ENCODE assay signal across 8 cellular contexts in the genomic region with DNA sequence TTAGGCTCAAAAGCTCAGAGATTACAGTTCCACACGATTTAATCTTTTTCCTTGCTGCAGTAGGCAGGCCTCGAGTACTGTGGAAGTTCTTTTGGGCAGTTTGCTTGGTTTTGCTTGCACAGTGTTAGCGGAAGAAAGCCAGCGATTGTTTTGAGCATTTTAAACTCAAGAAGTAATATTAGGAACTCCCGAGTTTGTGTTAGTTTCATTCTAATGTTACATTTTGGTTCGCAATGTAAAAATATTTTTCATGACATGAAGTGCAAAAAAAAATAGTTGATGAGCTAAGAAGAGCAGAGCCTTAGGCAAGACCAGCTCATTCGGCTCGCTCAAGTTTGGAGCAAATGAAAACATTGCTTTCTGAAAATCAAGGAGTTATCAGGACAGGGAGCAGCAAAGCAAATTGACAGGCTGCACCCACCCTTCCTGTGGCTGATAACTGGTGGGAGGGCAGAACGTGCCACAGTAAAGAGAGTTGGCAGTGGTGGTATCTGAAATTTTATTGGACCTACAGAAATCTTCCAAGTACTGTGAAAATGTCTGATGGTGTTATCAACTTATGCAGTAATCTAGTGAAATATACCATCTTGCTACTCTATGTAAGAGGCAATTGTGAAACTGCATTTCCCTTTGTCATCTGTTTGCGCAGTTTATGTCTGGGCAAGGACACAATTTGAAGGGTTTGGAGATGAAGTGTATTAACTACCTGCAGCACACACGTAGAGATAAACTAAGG. TPM values are rescaled to one million over a fixed set of nuclear protein-coding genes. Genes with fewer than 3 reads are reported as not detected.
A peak's percentile ranks its signal among the peaks of the same experiment; 100 is the strongest.
DNase-seq lines count a peak whose midpoint lies in the region; ATAC-seq and TF ChIP-seq lines count a peak whose summit lies in the region.

No MANE protein-coding gene starts in this region.

- H3K36me3 ChIP-seq in BLaER1 (no peaks in the 10 kb centered on the region), KMS-11 (ENCODE audit: insufficient read depth) (no peaks in the 10 kb centered on the region), brain microvascular endothelial cell (replicated peaks) (no peaks in the 10 kb centered on the region)

- H3K4me2 ChIP-seq in BLaER1 (peak overlapping the region; percentile 92), KMS-11 (peak overlapping the region; percentile 63)

- peaks cover 45% of the 10 kb centered on the region for H3K4me1 ChIP-seq in BLaER1
- peaks cover 31% of the 10 kb centered on the region for H3K4me1 ChIP-seq in KMS-11 (ENCODE audit: low read depth, poor library complexity, severe bottlenecking)
- peaks cover 43% of the 10 kb centered on the region for H3K4me1 ChIP-seq in mononuclear cell (ENCODE audit: insufficient read depth, low read length)

- peaks cover 61% of the 10 kb centered on the region for H3K79me2 ChIP-seq in KMS-11 (ENCODE audit: insufficient read depth, low read depth)

- no peaks in the 10 kb centered on the region for H3K27me3 ChIP-seq in BLaER1
- H3K27me3 ChIP-seq in KMS-11 (ENCODE audit: insufficient read depth, low read depth) = no peaks in the 10 kb centered on the region
- no peaks in the 10 kb centered on the region for H3K27me3 ChIP-seq in brain microvascular endothelial cell (replicated peaks)
- no peaks in the 10 kb centered on the region for H3K27me3 ChIP-seq in mononuclear cell (ENCODE audit: insufficient read depth, low read length)

- H4K20me1 ChIP-seq in BLaER1 (peaks cover 44% of the 10 kb centered on the region), KMS-11 (ENCODE audit: insufficient read depth) (no peaks in the 10 kb centered on the region)

- H2AFZ ChIP-seq in KMS-11 (ENCODE audit: low read depth) = peak overlapping the region; percentile 17; the same call in 1 of the 2 replicates

- H3K27ac ChIP-seq in BLaER1 (peak overlapping the region; percentile 96), KMS-11 (peak overlapping the region; percentile 73), brain microvascular endothelial cell (no peak overlapping the region)

- DNase-seq in brain microvascular endothelial cell = no peak
- DNase-seq in NCI-H526 treated with DMSO at 0.1 percent for 48 hours (lab: John Stamatoyannopoulos, UW) = no peak
- DNase-seq in DMS53 treated with DMSO at 0.1 percent for 48 hours (lab: John Stamatoyannopoulos, UW; ENCODE audit: unreplicated experiment) = no peak

- H3K4me3 ChIP-seq in BLaER1 = peak overlapping the region; percentile 85
- peak overlapping the region; percentile 12 for H3K4me3 ChIP-seq in KMS-11 (IDR thresholded peaks at IDR 0.05; ENCODE audit: insufficient read depth, low read depth, low read length)
- H3K4me3 ChIP-seq in brain microvascular endothelial cell (ENCODE audit: low read depth, low read length) = peak overlapping the region; percentile 66
- peak overlapping the region; percentile 93 for H3K4me3 ChIP-seq in mononuclear cell (ENCODE audit: low read length)

- H3K9me3 ChIP-seq in BLaER1 = no peaks in the 10 kb centered on the region
- no peaks in the 10 kb centered on the region for H3K9me3 ChIP-seq in mononuclear cell (ENCODE audit: low read depth, low read length)

- ATAC-seq in HG02763 (IDR thresholded peaks at IDR 0.05; ENCODE audit: unreplicated experiment) = no peak
- ATAC-seq in HG03039 (IDR thresholded peaks at IDR 0.05; ENCODE audit: unreplicated experiment) = no peak

- peak overlapping the region; percentile 96 for H3K9ac ChIP-seq in BLaER1
- peak overlapping the region; percentile 85 for H3K9ac ChIP-seq in KMS-11

- in situ Hi-C loops in brain microvascular endothelial cell (cut with HindIII; ENCODE audit: low pct_ligation_motif_present, low sequenced_read_pairs) = no loop called here

- TF ChIP-seq CTCF in KMS-11 (conservative IDR thresholded peaks at IDR 0.05; ENCODE audit: low read depth, low read length) (no peak), brain microvascular endothelial cell (IDR thresholded peaks at IDR 0.05; ENCODE audit: low read depth, low read length, missing control alignments) (no peak)

RNA-seq across cellular contexts. Expression of a gene that starts 1.4 kb away (rescaled TPM):
- total RNA-seq in mononuclear cell = 73.6 TPM

Comparison
In these comparisons a context has a peak if more than half of its experiments do, and no peak if none do; other contexts are left out.
1. H3K4me3 ChIP-seq: peak in every context shown above with its lines; median percentile 93 in mononuclear cell; 85 in BLaER1; 66 in brain microvascular endothelial cell; 12 in KMS-11.